ENCODE assay signal across 17 cellular contexts in the genomic region with DNA sequence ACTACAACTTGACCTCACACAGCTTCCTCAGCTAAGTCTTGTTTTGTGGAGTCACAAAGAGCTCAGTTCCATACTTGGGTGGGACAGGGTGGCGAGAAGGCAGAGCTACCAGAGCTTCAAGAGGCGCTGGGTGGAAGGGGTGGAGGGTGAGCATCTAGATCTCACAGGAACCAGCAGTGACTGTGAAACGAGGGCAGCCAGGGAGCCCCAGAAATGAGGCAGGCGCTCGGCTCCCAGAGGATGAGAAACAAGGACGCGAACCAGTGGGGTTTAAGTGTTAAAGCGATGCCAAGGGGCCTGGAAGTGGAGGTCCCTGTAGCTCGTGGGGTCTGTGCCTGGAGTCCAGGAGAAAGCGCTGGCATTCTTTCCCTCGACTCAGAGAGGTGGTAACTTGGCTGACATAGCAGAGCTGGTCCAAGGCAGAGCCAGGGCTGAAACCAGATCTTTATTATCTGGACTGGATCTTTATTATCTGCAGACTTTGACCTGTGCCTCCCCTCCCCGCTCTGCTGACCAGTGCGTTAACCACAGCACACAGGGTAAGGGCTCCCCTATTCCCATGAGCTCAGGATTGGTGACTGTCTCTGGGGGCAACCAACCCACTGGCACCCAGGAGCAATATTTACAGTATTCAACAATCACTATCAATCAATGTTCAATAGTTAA. TPM values are rescaled to one million over a fixed set of nuclear protein-coding genes. Genes with fewer than 3 reads are reported as not detected.
DNase-seq lines count a peak whose midpoint lies in the region; ATAC-seq, FAIRE-seq and TF ChIP-seq lines count a peak whose summit lies in the region.
"Had no signal": no experiment of that assay in that cellular context is flagged by ENCODE, and none has a peak within 500 bp of the region (broad histone marks: within the 10 kb centered on the region; RNA-seq: fewer than 3 reads in every experiment).

No MANE protein-coding gene starts in this region.

- H2BK20ac ChIP-seq in H1 (ENCODE audit: low read length), result no peak overlapping the region

- H3K4me3 ChIP-seq in H1 (ENCODE audit: extremely low read depth in 1 of 4, insufficient read depth in 2 of 4, low read depth in 3 of 4, low read length in 4 of 4) (no peak overlapping the region), mesenchymal stem cell (ENCODE audit: insufficient read depth in 1 of 2, low read depth in 1 of 2, low read length in 2 of 2) (no peak overlapping the region)
- H3K4me3 ChIP-seq: BLaER1 treated with 17β-estradiol and CSF1 and Interleukin-3, amounts not matched to agents 10 nM and 100 nM; K562 had no signal

- WGBS in H1 (ENCODE audit: extremely low coverage in 1 of 2, insufficient coverage in 1 of 2, insufficient read length in 1 of 2, insufficient replicate concordance in 2 of 2, low coverage in 1 of 2, low lambda C conversion rate in 2 of 2, missing lambda C conversion rate in 1 of 2), 2 experiments, result 92% methylated on average over 12 of the region's 13 CpGs; no CpG with 5 or more reads in 1 of the 2 experiments
- 78% methylated on average over 13 of the region's 13 CpGs for WGBS in mesenchymal stem cell

- H3K4me2 ChIP-seq in H1 (ENCODE audit: insufficient read depth in 1 of 2, low read depth in 2 of 2, low read length in 2 of 2) (no peak overlapping the region), mesenchymal stem cell (ENCODE audit: low read length, poor library complexity, severe bottlenecking) (no peak overlapping the region)
- H3K4me2 ChIP-seq: BLaER1 treated with 17β-estradiol and CSF1 and Interleukin-3, amounts not matched to agents 10 nM and 100 nM had no signal

- no peaks in the 10 kb centered on the region for H4K20me1 ChIP-seq in H1 (replicated peaks in 1 of 2; ENCODE audit: control insufficient read depth in 1 of 2, insufficient read depth in 2 of 2, low read length in 2 of 2)
- H4K20me1 ChIP-seq: BLaER1 treated with 17β-estradiol and CSF1 and Interleukin-3, amounts not matched to agents 10 nM and 100 nM had no signal

- H2AK5ac ChIP-seq in H1 (ENCODE audit: low read depth, low read length) (no peak overlapping the region), mesenchymal stem cell (ENCODE audit: low read length, severe bottlenecking) (peak overlapping the region; percentile 15)

- H4K5ac ChIP-seq in H1 (ENCODE audit: insufficient read length, low read depth, low read length), result no peak overlapping the region

- no peak for TF ChIP-seq RAD21 in H1 (IDR thresholded peaks at IDR 0.05 in 1 of 2, conservative IDR thresholded peaks at IDR 0.05 in 1 of 2; ENCODE audit: low read depth in 2 of 2, low read length in 2 of 2)

- H3K36me3 ChIP-seq in H1 (ENCODE audit: control insufficient read depth in 2 of 4, insufficient read depth in 4 of 4, low read length in 3 of 4), result no peaks in the 10 kb centered on the region
- no peaks in the 10 kb centered on the region for H3K36me3 ChIP-seq in mesenchymal stem cell (ENCODE audit: control insufficient read depth in 1 of 2, insufficient read depth in 2 of 2, low read depth in 1 of 2, low read length in 2 of 2)
- H3K36me3 ChIP-seq: BLaER1 treated with 17β-estradiol and CSF1 and Interleukin-3, amounts not matched to agents 10 nM and 100 nM had no signal

- FAIRE-seq in H1 (lab: Jason Lieb, UNC), result no peak
- FAIRE-seq: HTR-8/SVneo, K562 had no signal

- H3K79me1 ChIP-seq in H1 (ENCODE audit: low read depth, low read length) (no peaks in the 10 kb centered on the region), mesenchymal stem cell (replicated peaks; ENCODE audit: low read length, poor library complexity, severe bottlenecking) (no peaks in the 10 kb centered on the region)

- H3K14ac ChIP-seq in H1 (ENCODE audit: insufficient read length) (no peak overlapping the region), mesenchymal stem cell (ENCODE audit: low read length in 2 of 2) (no peak overlapping the region)

- H2BK5ac ChIP-seq in H1 (ENCODE audit: low read depth, low read length), result no peak overlapping the region
- H2BK5ac ChIP-seq in mesenchymal stem cell (ENCODE audit: low read depth, low read length, poor library complexity, severe bottlenecking), result no peak overlapping the region

- no peak overlapping the region for H2BK120ac ChIP-seq in H1 (replicated peaks; ENCODE audit: low read depth, low read length)
- no peak overlapping the region for H2BK120ac ChIP-seq in mesenchymal stem cell (ENCODE audit: low read depth, low read length)

- no peaks in the 10 kb centered on the region for H3K79me2 ChIP-seq in H1 (ENCODE audit: control insufficient read depth in 1 of 2, insufficient read depth in 2 of 2, low read length in 2 of 2)

- H4K91ac ChIP-seq in H1 (replicated peaks; ENCODE audit: insufficient read length, low read length), result no peak overlapping the region
- no peak overlapping the region for H4K91ac ChIP-seq in mesenchymal stem cell (ENCODE audit: low read length)

- H3K27ac ChIP-seq in H1 (ENCODE audit: low read depth, low read length), result no peak overlapping the region
- H3K27ac ChIP-seq in mesenchymal stem cell (ENCODE audit: low read length, poor library complexity, severe bottlenecking), result no peak overlapping the region
- H3K27ac ChIP-seq: BLaER1 treated with 17β-estradiol and CSF1 and Interleukin-3, amounts not matched to agents 10 nM and 100 nM had no signal

- no peaks in the 10 kb centered on the region for H3K23me2 ChIP-seq in H1 (ENCODE audit: low read depth, low read length)

- H3K18ac ChIP-seq in H1 (ENCODE audit: extremely low read depth, low read length) (no peak overlapping the region), mesenchymal stem cell (ENCODE audit: low read depth in 1 of 2, low read length in 2 of 2) (no peak overlapping the region)

- H3K4me1 ChIP-seq in H1 (replicated peaks in 1 of 4; ENCODE audit: control insufficient read depth in 3 of 4, insufficient read depth in 4 of 4, low read length in 3 of 4) (no peaks in the 10 kb centered on the region; a peak in 3 of 7 replicates), mesenchymal stem cell (ENCODE audit: control insufficient read depth, insufficient read depth, low read depth, low read length) (peaks cover 4% of the 10 kb centered on the region)

- TF ChIP-seq CTCF in H1 (IDR thresholded peaks at IDR 0.05; ENCODE audit: control extremely low read depth in 1 of 3, insufficient read depth in 1 of 3, low read depth in 1 of 3, low read length in 3 of 3), result no peak

- H2BK12ac ChIP-seq in H1 (ENCODE audit: low read depth, low read length), result no peak overlapping the region
- H2BK12ac ChIP-seq in mesenchymal stem cell (ENCODE audit: low read length in 2 of 2), result no peak overlapping the region

- TF ChIP-seq EP300 in H1 (IDR thresholded peaks at IDR 0.05; ENCODE audit: borderline replicate concordance in 1 of 2, low read depth in 2 of 2, low read length in 2 of 2), result no peak

- no peak for ATAC-seq in GM18517 (IDR thresholded peaks at IDR 0.05; ENCODE audit: unreplicated experiment)
- ATAC-seq in GM19023 (IDR thresholded peaks at IDR 0.05; ENCODE audit: unreplicated experiment), result no peak
- no peak for ATAC-seq in GM21717 (IDR thresholded peaks at IDR 0.05; ENCODE audit: unreplicated experiment)
- ATAC-seq: K562 had no signal

- no peaks in the 10 kb centered on the region for H3K27me3 ChIP-seq in H1 (replicated peaks in 1 of 4; ENCODE audit: control insufficient read depth in 3 of 4, extremely low read depth in 1 of 4, insufficient read depth in 3 of 4, low read length in 3 of 4)
- peaks cover 0 to 24% of the 10 kb centered on the region in 2 experiments for H3K27me3 ChIP-seq in mesenchymal stem cell (ENCODE audit: control insufficient read depth in 1 of 2, insufficient read depth in 1 of 2, low read length in 2 of 2)
- H3K27me3 ChIP-seq: BLaER1 treated with 17β-estradiol and CSF1 and Interleukin-3, amounts not matched to agents 10 nM and 100 nM had no signal

- TF ChIP-seq POLR2A in H1 (IDR thresholded peaks at IDR 0.05; ENCODE audit: control extremely low read depth in 1 of 2, low read depth in 2 of 2, low read length in 2 of 2), result no peak

- no peaks in the 10 kb centered on the region for H3K9me3 ChIP-seq in H1 (ENCODE audit: insufficient read depth in 2 of 2, low read depth in 1 of 2, low read length in 1 of 2)
- no peaks in the 10 kb centered on the region for H3K9me3 ChIP-seq in mesenchymal stem cell (ENCODE audit: control insufficient read depth, low read length)

- peak overlapping the region; percentile 85; the same call in 1 of the 2 replicates for H2AFZ ChIP-seq in H1 (ENCODE audit: low read length)
- no peak overlapping the region for H2AFZ ChIP-seq in mesenchymal stem cell (ENCODE audit: low read depth, low read length)

- POLR2A ChIA-PET in H1 (lab: Charles Lee; ENCODE audit: partially characterized antibody), result no interaction called here

- no peak overlapping the region for H2BK15ac ChIP-seq in H1 (ENCODE audit: low read length)
- no peak overlapping the region for H2BK15ac ChIP-seq in mesenchymal stem cell (ENCODE audit: low read depth, poor library complexity, severe bottlenecking)

- no peak overlapping the region for H3K4ac ChIP-seq in H1 (replicated peaks; ENCODE audit: insufficient read length, low read depth, low read length)
- no peak overlapping the region for H3K4ac ChIP-seq in mesenchymal stem cell (ENCODE audit: low read depth in 1 of 2, low read length in 2 of 2)

- DNase-seq in HuH-7 (ENCODE audit: low spot score) (peak; percentile 43), H1 (ENCODE audit: low read depth in 1 of 2, low spot score in 2 of 2) (no peak), mesenchymal stem cell (no peak)
- DNase-seq in effector CD4-positive, alpha-beta T cell, result no peak
- DNase-seq: ACHN; CD4-positive, CD25-positive, alpha-beta regulatory T cell; DMS 273 treated with DMSO at 0.1 percent for 48 hours; Karpas-422 had no signal

- H3K23ac ChIP-seq in H1 (ENCODE audit: insufficient read length), result no peak overlapping the region
- no peak overlapping the region for H3K23ac ChIP-seq in mesenchymal stem cell (ENCODE audit: low read length in 2 of 2)

- H4K8ac ChIP-seq in H1 (ENCODE audit: extremely low read depth, insufficient read depth, low read length), result no peak overlapping the region
- H4K8ac ChIP-seq in mesenchymal stem cell (ENCODE audit: low read length), result no peak overlapping the region

- CTCF ChIA-PET in H1 (lab: Charles Lee; ENCODE audit: partially characterized antibody), result interaction anchor here (0.5 to 5.5 kb wide), 23 partner anchors 10 to 329 kb away, joined by 3 to 40 read pairs (median 4); a partner anchor contains a TSS

- H3K56ac ChIP-seq in H1 (replicated peaks; ENCODE audit: insufficient read length, low read depth, low read length), result no peak overlapping the region

- H3K9ac ChIP-seq in H1 (replicated peaks in 1 of 4; ENCODE audit: extremely low read depth in 1 of 4, low read depth in 3 of 4, low read length in 3 of 4) (no peak overlapping the region), mesenchymal stem cell (ENCODE audit: low read length) (no peak overlapping the region)
- H3K9ac ChIP-seq: BLaER1 treated with 17β-estradiol and CSF1 and Interleukin-3, amounts not matched to agents 10 nM and 100 nM had no signal

RNA-seq across cellular contexts. Expression of a gene that starts 26.2 kb away (rescaled TPM):
- total RNA-seq in H1 (2021; fragmentation: NEBNext Ultra II Directional; extraction: Animal tissue kit (Norgen Biotek cat#: 25700)), result not detected in 2 replicates
- polyA plus RNA-seq in H1 (2011; rRNA removed), result 0.05 and 0.16 TPM in 2 replicates
- polyA plus RNA-seq in H1 (2011; cell fraction: cytosol; rRNA removed), result 0.08 TPM
- 0.21 TPM for polyA plus RNA-seq in H1 (2011; cell fraction: nucleus; rRNA removed)
- polyA plus RNA-seq in H1 (2012, experiment 1 of 2), result 0.07 to 0.17 TPM in 2 of 4 replicates, not detected in the others
- polyA plus RNA-seq in H1 (2012, experiment 2 of 2), result not detected
- 0.24 TPM for polyA plus RNA-seq in H1 (2013, experiment 1 of 2)
- polyA plus RNA-seq in H1 (2013, experiment 2 of 2), result 0.33 TPM
- polyA minus RNA-seq in H1 (2011; rRNA and poly(A)+ RNA removed), result 0.12 and 0.25 TPM in 2 replicates
- not detected for polyA minus RNA-seq in H1 (2011; cell fraction: cytosol; rRNA and poly(A)+ RNA removed)
- not detected for polyA minus RNA-seq in H1 (2011; cell fraction: nucleus; rRNA and poly(A)+ RNA removed)
- polyA plus RNA-seq in mesenchymal stem cell (2013, experiment 1 of 2), result not detected
- not detected for polyA plus RNA-seq in mesenchymal stem cell (2013, experiment 2 of 2)
- total RNA-seq: A172; CD4-positive, CD25-positive, alpha-beta regulatory T cell; Daoy; H4; K562 had no signal
- polyA plus RNA-seq: CD4-positive, CD25-positive, alpha-beta regulatory T cell had no signal
